In genomic region chr1:32743380-32744062, GRCh38 we compare ENCODE assay signal across 11 cellular contexts. TPM values are rescaled to one million over a fixed set of nuclear protein-coding genes. Genes with fewer than 3 reads are reported as not detected.
DNase-seq lines count a peak whose midpoint lies in the region; ATAC-seq and TF ChIP-seq lines count a peak whose summit lies in the region.
"Had no signal": no experiment of that assay in that cellular context is flagged by ENCODE, and none has a peak within 500 bp of the region (broad histone marks: within the 10 kb centered on the region; RNA-seq: fewer than 3 reads in every experiment).

No MANE protein-coding gene starts in this region.

- H3K4me3 ChIP-seq in WERI-Rb-1 (ENCODE audit: low read depth, low read length) (no peak overlapping the region), iPS-15b (ENCODE audit: low read depth, low read length) (peak overlapping the region; percentile 61)

- H3K9me3 ChIP-seq in WERI-Rb-1 (ENCODE audit: severe bottlenecking) (no peaks in the 10 kb centered on the region), iPS-15b (ENCODE audit: control insufficient read depth, insufficient read depth, low read length) (no peaks in the 10 kb centered on the region)

- no peaks in the 10 kb centered on the region; the same call in 1 of the 2 replicates for H3K36me3 ChIP-seq in WERI-Rb-1
- no peaks in the 10 kb centered on the region for H3K36me3 ChIP-seq in iPS-15b (ENCODE audit: control insufficient read depth, insufficient read depth, low read length)

- intact Hi-C loops in sciatic nerve (cut with DNase I), result no loop called here

- H3K27me3 ChIP-seq in WERI-Rb-1 (ENCODE audit: insufficient read depth, low read depth, severe bottlenecking) (no peaks in the 10 kb centered on the region), iPS-15b (ENCODE audit: control insufficient read depth, insufficient read depth, low read length) (no peaks in the 10 kb centered on the region)

- peak; percentile 42 for DNase-seq in GM03348 (ENCODE audit: low spot score)
- DNase-seq in WERI-Rb-1, result peak; percentile 57
- DNase-seq in sciatic nerve (ENCODE audit: low spot score), result no peak
- no peak for DNase-seq in HuH-7 (ENCODE audit: low spot score)
- DNase-seq in NCI-H2171 (lab: John Stamatoyannopoulos, UW), result no peak
- DNase-seq: NCI-H187 treated with DMSO at 0.1 percent for 48 hours; stimulated activated CD4-positive, alpha-beta T cell treated with anti-CD3 and anti-CD28 coated beads, Interleukin-2, amount 100 ng/mL, for 24 hours had no signal

- ATAC-seq in sciatic nerve (peak; percentile 3), HG03196 (IDR thresholded peaks at IDR 0.05; ENCODE audit: unreplicated experiment) (no peak), HG03095 (IDR thresholded peaks at IDR 0.05; ENCODE audit: unreplicated experiment) (no peak)

- H3K9ac ChIP-seq in iPS-15b (ENCODE audit: low read depth, low read length), result peak overlapping the region; percentile 18

- peak overlapping the region; percentile 74 for H3K27ac ChIP-seq in WERI-Rb-1

- TF ChIP-seq CTCF in WERI-Rb-1 (IDR thresholded peaks at IDR 0.05; ENCODE audit: low read depth, low read length), result no peak

- H3K4me1 ChIP-seq in iPS-15b (ENCODE audit: control insufficient read depth, insufficient read depth, low read length), result peaks cover 7% of the 10 kb centered on the region

RNA-seq across cellular contexts. Expression of gene SYNC, which starts 41.0 kb away (rescaled TPM):
- total RNA-seq in sciatic nerve, result 9.1 TPM
- total RNA-seq: T-helper 2 cell treated with Interferon-gamma antibody and Interleukin-4, amounts not matched to agents 100 ng/mL and 5 ng/mL, for 36 hours had no signal

Comparison
In these comparisons a context has a peak if more than half of its experiments do, and no peak if none do; other contexts are left out.
1. DNase-seq: peak in GM03348 (single experiment) and WERI-Rb-1 (single experiment); none in sciatic nerve (single experiment), HuH-7 (single experiment) and NCI-H2171 (single experiment).